20 cellular contexts compared by ENCODE assay signal in the genomic region with DNA sequence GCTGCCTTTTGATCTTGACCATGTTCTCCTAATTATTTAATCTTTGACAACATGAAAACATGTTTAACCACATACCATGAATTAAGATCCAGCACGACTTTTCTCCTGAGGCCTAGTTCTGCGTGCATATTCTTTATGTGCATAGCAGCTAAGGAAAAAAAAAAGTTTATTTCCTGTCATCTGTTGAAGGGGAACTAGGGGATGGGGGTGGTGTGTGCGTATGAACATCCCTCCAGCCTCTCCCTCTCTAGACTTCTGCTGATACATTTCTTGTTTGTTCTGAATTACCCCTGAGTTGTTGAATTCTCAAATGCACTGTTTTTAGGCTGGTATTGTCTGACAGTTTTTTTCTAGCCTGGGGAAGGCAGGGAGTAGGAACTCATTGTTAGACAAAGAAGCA.
DNase-seq lines count a peak whose midpoint lies in the region; ATAC-seq and TF ChIP-seq lines count a peak whose summit lies in the region.
"Had no signal": no experiment of that assay in that cellular context is flagged by ENCODE, and none has a peak within 500 bp of the region (broad histone marks: within the 10 kb centered on the region; RNA-seq: fewer than 3 reads in every experiment).

No MANE protein-coding gene starts in this region.

- DNase-seq in activated naive CD8-positive, alpha-beta T cell treated with anti-CD3 and anti-CD28 coated beads, Interleukin-2, amount 10 ng/mL, durations not matched to agents 7 days and 5 days = no peak
- no peak for DNase-seq in activated naive CD8-positive, alpha-beta T cell treated with anti-CD3 and anti-CD28 coated beads for 36 hours
- DNase-seq in KG1 (lab: John Stamatoyannopoulos, UW) (peak; percentile 74), memory B cell (ENCODE audit: low spot score in 2 of 2) (no peak), upper lobe of left lung (no peak), suprapubic skin (ENCODE audit: low spot score in 2 of 2) (no peak), WTC11 (ENCODE audit: low spot score) (no peak)
- no peak for DNase-seq in activated CD4-positive, alpha-beta T cell treated with anti-CD3 and anti-CD28 coated beads, Interleukin-2, amount 10 ng/mL, durations not matched to agents 24 days and 14 days
- DNase-seq: AML-193, DMS53, GF-D8, NCI-H1417, NCI-H1694 treated with DMSO at 0.1 percent for 48 hours, NCI-H2081 treated with DMSO at 0.1 percent for 48 hours, NCI-H2171 treated with DMSO at 0.1 percent for 48 hours, NCI-H446, NCI-H526, Peyer's patch, SJCRH30 had no signal

- H3K4me3 ChIP-seq in upper lobe of left lung = no peak overlapping the region
- no peak overlapping the region for H3K4me3 ChIP-seq in suprapubic skin
- H3K4me3 ChIP-seq: Peyer's patch, SJCRH30 had no signal

- H3K27me3 ChIP-seq in upper lobe of left lung (no peaks in the 10 kb centered on the region), suprapubic skin (peaks cover 2% of the 10 kb centered on the region)
- H3K27me3 ChIP-seq: Peyer's patch had no signal

- H3K36me3 Mint-ChIP-seq in activated naive CD8-positive, alpha-beta T cell treated with anti-CD3 and anti-CD28 coated beads, Interleukin-2, amount 10 ng/mL, durations not matched to agents 7 days and 5 days = no peaks in the 10 kb centered on the region
- no peaks in the 10 kb centered on the region for H3K36me3 Mint-ChIP-seq in activated naive CD8-positive, alpha-beta T cell treated with anti-CD3 and anti-CD28 coated beads for 36 hours
- H3K36me3 Mint-ChIP-seq in memory B cell (no peaks in the 10 kb centered on the region), WTC11 (no peaks in the 10 kb centered on the region)
- H3K36me3 Mint-ChIP-seq in activated CD4-positive, alpha-beta T cell treated with anti-CD3 and anti-CD28 coated beads, Interleukin-2, amount 10 ng/mL, durations not matched to agents 24 days and 14 days (ENCODE audit: low read depth) = no peaks in the 10 kb centered on the region
- H3K36me3 Mint-ChIP-seq: CD8-positive, alpha-beta memory T cell had no signal

- H3K27me3 Mint-ChIP-seq in activated naive CD8-positive, alpha-beta T cell treated with anti-CD3 and anti-CD28 coated beads, Interleukin-2, amount 10 ng/mL, durations not matched to agents 7 days and 5 days = no peaks in the 10 kb centered on the region
- H3K27me3 Mint-ChIP-seq in activated naive CD8-positive, alpha-beta T cell treated with anti-CD3 and anti-CD28 coated beads for 36 hours = no peaks in the 10 kb centered on the region
- H3K27me3 Mint-ChIP-seq in memory B cell (no peaks in the 10 kb centered on the region), WTC11 (ENCODE audit: low read depth) (no peaks in the 10 kb centered on the region)
- H3K27me3 Mint-ChIP-seq in activated CD4-positive, alpha-beta T cell treated with anti-CD3 and anti-CD28 coated beads, Interleukin-2, amount 10 ng/mL, durations not matched to agents 24 days and 14 days = peaks cover 3% of the 10 kb centered on the region

- TF ChIP-seq POLR2A in upper lobe of left lung (IDR thresholded peaks at IDR 0.05) (no peak), suprapubic skin (IDR thresholded peaks at IDR 0.05) (no peak)

- H3K9me3 Mint-ChIP-seq in activated naive CD8-positive, alpha-beta T cell treated with anti-CD3 and anti-CD28 coated beads, Interleukin-2, amount 10 ng/mL, durations not matched to agents 7 days and 5 days = peaks cover 2% of the 10 kb centered on the region
- no peaks in the 10 kb centered on the region for H3K9me3 Mint-ChIP-seq in activated naive CD8-positive, alpha-beta T cell treated with anti-CD3 and anti-CD28 coated beads for 36 hours
- no peaks in the 10 kb centered on the region for H3K9me3 Mint-ChIP-seq in memory B cell
- no peaks in the 10 kb centered on the region for H3K9me3 Mint-ChIP-seq in activated CD4-positive, alpha-beta T cell treated with anti-CD3 and anti-CD28 coated beads, Interleukin-2, amount 10 ng/mL, durations not matched to agents 24 days and 14 days
- H3K9me3 Mint-ChIP-seq in WTC11 = no peaks in the 10 kb centered on the region
- H3K9me3 Mint-ChIP-seq: CD8-positive, alpha-beta memory T cell had no signal

- no peak overlapping the region for H3K4me3 Mint-ChIP-seq in activated naive CD8-positive, alpha-beta T cell treated with anti-CD3 and anti-CD28 coated beads, Interleukin-2, amount 10 ng/mL, durations not matched to agents 7 days and 5 days
- no peak overlapping the region for H3K4me3 Mint-ChIP-seq in activated naive CD8-positive, alpha-beta T cell treated with anti-CD3 and anti-CD28 coated beads for 36 hours
- no peak overlapping the region for H3K4me3 Mint-ChIP-seq in memory B cell
- H3K4me3 Mint-ChIP-seq in activated CD4-positive, alpha-beta T cell treated with anti-CD3 and anti-CD28 coated beads, Interleukin-2, amount 10 ng/mL, durations not matched to agents 24 days and 14 days = no peak overlapping the region
- no peak overlapping the region for H3K4me3 Mint-ChIP-seq in WTC11
- H3K4me3 Mint-ChIP-seq: CD8-positive, alpha-beta memory T cell had no signal

- TF ChIP-seq EP300 in upper lobe of left lung (IDR thresholded peaks at IDR 0.05) (no peak), suprapubic skin (IDR thresholded peaks at IDR 0.05) (no peak)

- no peak for ATAC-seq in activated naive CD8-positive, alpha-beta T cell treated with anti-CD3 and anti-CD28 coated beads, Interleukin-2, amount 10 ng/mL, durations not matched to agents 7 days and 5 days (ENCODE audit: low read depth)
- peak; percentile 29 for ATAC-seq in memory B cell (ENCODE audit: low read depth)
- no peak for ATAC-seq in upper lobe of left lung (ENCODE audit: low FRiP score in 2 of 2)
- no peak for ATAC-seq in WTC11

- WGBS in upper lobe of left lung, 2 donors = 31 to 43% methylated on average over 3 of the region's 3 CpGs
- 65% methylated on average over 3 of the region's 3 CpGs for WGBS in suprapubic skin

- H3K9me3 ChIP-seq in upper lobe of left lung (no peaks in the 10 kb centered on the region), suprapubic skin (no peaks in the 10 kb centered on the region)
- H3K9me3 ChIP-seq: Peyer's patch, SJCRH30 had no signal

- intact Hi-C loops in activated CD4-positive, alpha-beta T cell treated with anti-CD3 and anti-CD28 coated beads, Interleukin-2, amount 10 ng/mL, durations not matched to agents 24 days and 14 days (cut with micrococcal nuclease) = no loop called here

- POLR2A ChIA-PET in activated naive CD8-positive, alpha-beta T cell treated with anti-CD3 and anti-CD28 coated beads, Interleukin-2, amount 10 ng/mL, durations not matched to agents 7 days and 5 days (lab: Charles Lee) = interaction anchor here (0.6 kb wide), 1 partner anchor 17 kb away, joined by 4 read pairs; no protein-coding TSS in a partner anchor
- POLR2A ChIA-PET in WTC11 (lab: Charles Lee) = no interaction called here

- peak overlapping the region; percentile 51 for H3K27ac Mint-ChIP-seq in activated naive CD8-positive, alpha-beta T cell treated with anti-CD3 and anti-CD28 coated beads, Interleukin-2, amount 10 ng/mL, durations not matched to agents 7 days and 5 days
- no peak overlapping the region for H3K27ac Mint-ChIP-seq in activated naive CD8-positive, alpha-beta T cell treated with anti-CD3 and anti-CD28 coated beads for 36 hours
- H3K27ac Mint-ChIP-seq in memory B cell (no peak overlapping the region), WTC11 (no peak overlapping the region)
- no peak overlapping the region for H3K27ac Mint-ChIP-seq in activated CD4-positive, alpha-beta T cell treated with anti-CD3 and anti-CD28 coated beads, Interleukin-2, amount 10 ng/mL, durations not matched to agents 24 days and 14 days

- peaks cover 4% of the 10 kb centered on the region for H3K4me1 Mint-ChIP-seq in activated naive CD8-positive, alpha-beta T cell treated with anti-CD3 and anti-CD28 coated beads, Interleukin-2, amount 10 ng/mL, durations not matched to agents 7 days and 5 days
- H3K4me1 Mint-ChIP-seq in activated naive CD8-positive, alpha-beta T cell treated with anti-CD3 and anti-CD28 coated beads for 36 hours = peaks cover 28% of the 10 kb centered on the region
- H3K4me1 Mint-ChIP-seq in memory B cell (peaks cover 2% of the 10 kb centered on the region), WTC11 (peaks cover 44% of the 10 kb centered on the region)
- H3K4me1 Mint-ChIP-seq in activated CD4-positive, alpha-beta T cell treated with anti-CD3 and anti-CD28 coated beads, Interleukin-2, amount 10 ng/mL, durations not matched to agents 24 days and 14 days = peaks cover 3% of the 10 kb centered on the region

- CTCF ChIA-PET in WTC11 (lab: Charles Lee) = interaction anchor here (0.7 kb wide), 1 partner anchor 1365 kb away, joined by 3 read pairs; no protein-coding TSS in a partner anchor

- H3K4me1 ChIP-seq in upper lobe of left lung = no peaks in the 10 kb centered on the region
- H3K4me1 ChIP-seq in suprapubic skin = peaks cover 6% of the 10 kb centered on the region
- H3K4me1 ChIP-seq: Peyer's patch, SJCRH30 had no signal

- no peak for TF ChIP-seq CTCF in upper lobe of left lung (IDR thresholded peaks at IDR 0.05)
- no peak for TF ChIP-seq CTCF in suprapubic skin (IDR thresholded peaks at IDR 0.05)
- no peak for TF ChIP-seq CTCF in WTC11 (IDR thresholded peaks at IDR 0.05)

- H3K27ac ChIP-seq in upper lobe of left lung (no peak overlapping the region), suprapubic skin (no peak overlapping the region)
- H3K27ac ChIP-seq: Peyer's patch, SJCRH30 had no signal

- H3K36me3 ChIP-seq in upper lobe of left lung = no peaks in the 10 kb centered on the region
- H3K36me3 ChIP-seq in suprapubic skin = no peaks in the 10 kb centered on the region
- H3K36me3 ChIP-seq: Peyer's patch, SJCRH30 had no signal

TF ChIP-seq in WTC11, 78 proteins besides CTCF, POLR2A, EP300 and RAD21 (continues in another document):
- no peak for TF ChIP-seq ATF1 (CRISPR knock-in tag; IDR thresholded peaks at IDR 0.05)
- TF ChIP-seq GABPB1 (CRISPR knock-in tag; IDR thresholded peaks at IDR 0.05) = no peak
- TF ChIP-seq JUN (CRISPR knock-in tag; IDR thresholded peaks at IDR 0.05) = no peak
- no peak for TF ChIP-seq CBFB (CRISPR knock-in tag; IDR thresholded peaks at IDR 0.05; ENCODE audit: low read depth)
- TF ChIP-seq SP1 (CRISPR knock-in tag; conservative IDR thresholded peaks at IDR 0.05) = no peak
- TF ChIP-seq, protein P1, sequence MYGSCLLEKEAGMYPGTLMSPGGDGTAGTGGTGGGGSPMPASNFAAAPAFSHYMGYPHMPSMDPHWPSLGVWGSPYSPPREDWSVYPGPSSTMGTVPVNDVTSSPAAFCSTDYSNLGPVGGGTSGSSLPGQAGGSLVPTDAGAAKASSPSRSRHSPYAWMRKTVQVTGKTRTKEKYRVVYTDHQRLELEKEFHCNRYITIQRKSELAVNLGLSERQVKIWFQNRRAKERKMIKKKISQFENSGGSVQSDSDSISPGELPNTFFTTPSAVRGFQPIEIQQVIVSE (CRISPR knock-in tag; IDR thresholded peaks at IDR 0.05; ENCODE audit: borderline replicate concordance) = no peak
- TF ChIP-seq RELA (CRISPR knock-in tag; IDR thresholded peaks at IDR 0.05; ENCODE audit: borderline replicate concordance) = no peak
